Comparison of ENCODE assay signal across 1 cellular context in genomic region chr11:123478352-123478986, GRCh38.
TF ChIP-seq lines count a peak whose summit lies in the region.

No MANE protein-coding gene starts in this region.

TF ChIP-seq in K562, 482 proteins besides CTCF, POLR2A, EP300 and RAD21 (continued from another document):
- TF ChIP-seq ZBTB40 (IDR thresholded peaks at IDR 0.05) (0 out of 2 replicates have a peak, but pooled peaks have one; percentile 19), ZBTB40 (CRISPR knock-in tag; IDR thresholded peaks at IDR 0.05) (no peak), ELF1 (tag; IDR thresholded peaks at IDR 0.05) (peak; percentile 80), GABPA (tag; conservative IDR thresholded peaks at IDR 0.05; ENCODE audit: low read depth) (peak; percentile 56), SPI1 (IDR thresholded peaks at IDR 0.05; ENCODE audit: borderline replicate concordance, low read depth, low read length) (peak; percentile 2; the same call in 1 of the 2 replicates), XRCC3 (IDR thresholded peaks at IDR 0.05) (no peak)
TF ChIP-seq in K562: peak in this region for 8.
